ENCODE assay signal across 8 cellular contexts in genomic region chr9:97984188-97985057, GRCh38. TPM values are rescaled to one million over a fixed set of nuclear protein-coding genes. Genes with fewer than 3 reads are reported as not detected.
A peak's percentile ranks its signal among the peaks of the same experiment; 100 is the strongest.
DNase-seq lines count a peak whose midpoint lies in the region; ATAC-seq and TF ChIP-seq lines count a peak whose summit lies in the region.

No MANE protein-coding gene starts in this region.

- CTCF ChIA-PET in activated CD8-positive, alpha-beta T cell treated with anti-CD3 and anti-CD28 coated beads for 36 hours (lab: Charles Lee): interaction anchor here (0.8 to 8.4 kb wide), 4 partner anchors 13 to 62 kb away, joined by 3 to 74 read pairs (median 4); partner anchors contain the start of gene TRMO

- POLR2A ChIA-PET in activated CD8-positive, alpha-beta T cell treated with anti-CD3 and anti-CD28 coated beads for 36 hours (lab: Charles Lee): interaction anchor here (0.7 to 17.6 kb wide), 19 partner anchors 10 to 1135 kb away, joined by 3 to 201 read pairs (median 6); partner anchors contain the start of genes HEMGN, NANS, TBC1D2 and TRMO

- peak; percentile 7 for DNase-seq in SKM-1 treated with dmso at 0.1 percent for 144 hours (lab: John Stamatoyannopoulos, UW; ENCODE audit: unreplicated experiment)
- no peak for DNase-seq in SKM-1 (lab: John Stamatoyannopoulos, UW; ENCODE audit: unreplicated experiment)
- peak; percentile 19 for DNase-seq in NCI-H526 treated with DMSO at 0.1 percent for 48 hours (lab: John Stamatoyannopoulos, UW)
- peak; percentile 84 for DNase-seq in activated CD8-positive, alpha-beta T cell treated with anti-CD3 and anti-CD28 coated beads for 36 hours
- DNase-seq in ecto neural progenitor cell (ENCODE audit: low spot score): peak; percentile 78
- peak; percentile 90 for DNase-seq in lower lobe of right lung
- peak; percentile 73 to 79 for DNase-seq in stimulated activated CD4-positive, alpha-beta T cell treated with anti-CD3 and anti-CD28 coated beads, Interleukin-4, amount 100 ng/mL, for 48 hours (ENCODE audit: low read depth in 2 of 2)

- H3K27ac ChIP-seq in lower lobe of right lung: peak overlapping the region; percentile 98

- H3K9me3 ChIP-seq in lower lobe of right lung: no peaks in the 10 kb centered on the region

- H3K4me1 ChIP-seq in lower lobe of right lung: peaks cover 32% of the 10 kb centered on the region

- peaks cover 39% of the 10 kb centered on the region for H3K36me3 Mint-ChIP-seq in activated CD8-positive, alpha-beta T cell treated with anti-CD3 and anti-CD28 coated beads for 36 hours (ENCODE audit: low read depth)

- H3K27me3 Mint-ChIP-seq in activated CD8-positive, alpha-beta T cell treated with anti-CD3 and anti-CD28 coated beads for 36 hours: no peaks in the 10 kb centered on the region

- H3K36me3 ChIP-seq in lower lobe of right lung: no peaks in the 10 kb centered on the region

- TF ChIP-seq CTCF in activated CD8-positive, alpha-beta T cell treated with anti-CD3 and anti-CD28 coated beads for 36 hours (IDR thresholded peaks at IDR 0.05): no peak
- TF ChIP-seq CTCF in lower lobe of right lung (IDR thresholded peaks at IDR 0.05): no peak

- intact Hi-C loops in activated CD8-positive, alpha-beta T cell treated with anti-CD3 and anti-CD28 coated beads for 36 hours (cut with micrococcal nuclease): no loop called here
- intact Hi-C loops in lower lobe of right lung (cut with DNase I): no loop called here

- peak overlapping the region; percentile 65 for H3K4me3 Mint-ChIP-seq in activated CD8-positive, alpha-beta T cell treated with anti-CD3 and anti-CD28 coated beads for 36 hours

- no peaks in the 10 kb centered on the region for H3K9me3 Mint-ChIP-seq in activated CD8-positive, alpha-beta T cell treated with anti-CD3 and anti-CD28 coated beads for 36 hours

- peak overlapping the region; percentile 76 for H3K4me3 ChIP-seq in lower lobe of right lung

- no peaks in the 10 kb centered on the region for H3K27me3 ChIP-seq in lower lobe of right lung (ENCODE audit: low read depth)

- H3K27ac Mint-ChIP-seq in activated CD8-positive, alpha-beta T cell treated with anti-CD3 and anti-CD28 coated beads for 36 hours: peak overlapping the region; percentile 83

- ATAC-seq in HG03039 (IDR thresholded peaks at IDR 0.05; ENCODE audit: unreplicated experiment) (peak; percentile 35), lower lobe of right lung (peak; percentile 63 to 66)
- ATAC-seq in activated CD8-positive, alpha-beta T cell treated with anti-CD3 and anti-CD28 coated beads for 36 hours: peak; percentile 8

- peaks cover 60% of the 10 kb centered on the region for H3K4me1 Mint-ChIP-seq in activated CD8-positive, alpha-beta T cell treated with anti-CD3 and anti-CD28 coated beads for 36 hours (ENCODE audit: low read depth)

RNA-seq across cellular contexts. Expression of gene ANP32B, which starts 1.3 kb away (rescaled TPM):
- 100 to 1,000 TPM; 374 to 389 TPM for total RNA-seq in activated CD8-positive, alpha-beta T cell treated with anti-CD3 and anti-CD28 coated beads for 36 hours
- total RNA-seq in lower lobe of right lung: 120 TPM

RNA-seq across cellular contexts. Expression of gene HEMGN, which starts 46.5 kb away (rescaled TPM):
- 1 to 10 TPM; 1.2 to 1.4 TPM for total RNA-seq in activated CD8-positive, alpha-beta T cell treated with anti-CD3 and anti-CD28 coated beads for 36 hours
- total RNA-seq in lower lobe of right lung: 0.56 TPM

Comparison
In these comparisons a context has a peak if more than half of its experiments do, and no peak if none do; other contexts are left out.
1. ATAC-seq: peak in every context shown above with its lines; median percentile 64 in lower lobe of right lung; 35 in HG03039; 8 in activated CD8-positive, alpha-beta T cell treated with anti-CD3 and anti-CD28 coated beads for 36 hours.